ENCODE assay signal across 8 cellular contexts in the genomic region with DNA sequence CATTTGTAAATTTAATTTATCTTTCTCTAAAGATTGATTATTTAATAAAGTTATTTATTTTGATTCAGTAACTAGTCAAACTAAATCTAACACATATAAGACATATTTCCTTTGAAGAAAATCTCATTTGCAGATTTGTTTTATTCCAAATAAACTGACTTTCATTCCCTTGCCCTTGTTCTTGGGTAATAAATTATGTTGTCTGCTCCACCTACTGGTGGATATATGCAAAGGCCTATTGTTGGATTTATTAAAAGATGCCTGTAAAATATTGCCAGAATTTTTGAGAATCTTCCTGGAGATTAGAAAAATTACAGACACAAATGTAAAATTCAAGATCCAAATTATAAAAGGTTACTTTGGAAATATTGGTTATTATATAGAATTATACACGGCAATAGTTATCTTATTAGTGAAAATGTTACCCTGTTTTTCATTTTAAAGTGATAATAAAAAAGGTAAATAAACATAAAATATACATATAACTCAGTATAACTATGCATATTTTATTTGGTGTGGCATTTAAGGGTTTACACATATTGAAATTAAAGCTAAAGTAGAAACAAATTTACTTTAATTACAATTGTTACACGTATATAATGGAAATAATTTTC.
A peak's percentile ranks its signal among the peaks of the same experiment; 100 is the strongest.
DNase-seq lines count a peak whose midpoint lies in the region; ATAC-seq, FAIRE-seq and TF ChIP-seq lines count a peak whose summit lies in the region.

No MANE protein-coding gene starts in this region.

- peak; percentile 87 for FAIRE-seq in RCC 7860 (lab: Jason Lieb, UNC)

- no peak overlapping the region for H3K4me3 ChIP-seq in GM12864 (ENCODE audit: low read depth, low read length)

- no peaks in the 10 kb centered on the region for H3K36me3 Mint-ChIP-seq in activated CD8-positive, alpha-beta memory T cell treated with anti-CD3 and anti-CD28 coated beads, Interleukin-2, amount 10 ng/mL, durations not matched to agents 7 days and 5 days

- DNase-seq in GM12864 (ENCODE audit: low read depth) (no peak), HuH-7 (ENCODE audit: low spot score) (peak; percentile 10), RCC 7860 (ENCODE audit: low spot score) (peak; percentile 44), fibroblast of gingiva (ENCODE audit: low read depth) (peak; percentile 24), smooth muscle cell of the brain vasculature (ENCODE audit: low read depth, low spot score) (peak; percentile 9)
- no peak for DNase-seq in activated naive CD4-positive, alpha-beta T cell treated with Interleukin-2 at 50 U/mL for 16 hours
- DNase-seq in activated CD8-positive, alpha-beta memory T cell treated with anti-CD3 and anti-CD28 coated beads, Interleukin-2, amount 10 ng/mL, durations not matched to agents 7 days and 5 days: no peak

- ATAC-seq in GM21447 (IDR thresholded peaks at IDR 0.05; ENCODE audit: unreplicated experiment): no peak
- ATAC-seq in activated CD8-positive, alpha-beta memory T cell treated with anti-CD3 and anti-CD28 coated beads, Interleukin-2, amount 10 ng/mL, durations not matched to agents 7 days and 5 days: no peak

- peak; percentile 46 for TF ChIP-seq CTCF in GM12864 (IDR thresholded peaks at IDR 0.05; ENCODE audit: low read depth, low read length, missing control alignments)

- no peaks in the 10 kb centered on the region for H3K4me1 Mint-ChIP-seq in activated CD8-positive, alpha-beta memory T cell treated with anti-CD3 and anti-CD28 coated beads, Interleukin-2, amount 10 ng/mL, durations not matched to agents 7 days and 5 days

- CTCF ChIA-PET in activated CD8-positive, alpha-beta memory T cell treated with anti-CD3 and anti-CD28 coated beads, Interleukin-2, amount 10 ng/mL, durations not matched to agents 7 days and 5 days (lab: Charles Lee): no interaction called here

- no peak overlapping the region for H3K27ac Mint-ChIP-seq in activated CD8-positive, alpha-beta memory T cell treated with anti-CD3 and anti-CD28 coated beads, Interleukin-2, amount 10 ng/mL, durations not matched to agents 7 days and 5 days

- no peaks in the 10 kb centered on the region for H3K27me3 Mint-ChIP-seq in activated CD8-positive, alpha-beta memory T cell treated with anti-CD3 and anti-CD28 coated beads, Interleukin-2, amount 10 ng/mL, durations not matched to agents 7 days and 5 days

- no peaks in the 10 kb centered on the region for H3K9me3 Mint-ChIP-seq in activated CD8-positive, alpha-beta memory T cell treated with anti-CD3 and anti-CD28 coated beads, Interleukin-2, amount 10 ng/mL, durations not matched to agents 7 days and 5 days (ENCODE audit: low read depth)

- no peak overlapping the region for H3K4me3 Mint-ChIP-seq in activated CD8-positive, alpha-beta memory T cell treated with anti-CD3 and anti-CD28 coated beads, Interleukin-2, amount 10 ng/mL, durations not matched to agents 7 days and 5 days

Comparison
In these comparisons a context has a peak if more than half of its experiments do, and no peak if none do; other contexts are left out.
1. DNase-seq: peak in HuH-7 (single experiment), RCC 7860 (single experiment), fibroblast of gingiva (single experiment) and smooth muscle cell of the brain vasculature (single experiment); none in GM12864 (single experiment), activated naive CD4-positive, alpha-beta T cell treated with Interleukin-2 at 50 U/mL for 16 hours (single experiment) and activated CD8-positive, alpha-beta memory T cell treated with anti-CD3 and anti-CD28 coated beads, Interleukin-2, amount 10 ng/mL, durations not matched to agents 7 days and 5 days (single experiment).